Comparison of ENCODE assay signal across 19 cellular contexts in the genomic region with DNA sequence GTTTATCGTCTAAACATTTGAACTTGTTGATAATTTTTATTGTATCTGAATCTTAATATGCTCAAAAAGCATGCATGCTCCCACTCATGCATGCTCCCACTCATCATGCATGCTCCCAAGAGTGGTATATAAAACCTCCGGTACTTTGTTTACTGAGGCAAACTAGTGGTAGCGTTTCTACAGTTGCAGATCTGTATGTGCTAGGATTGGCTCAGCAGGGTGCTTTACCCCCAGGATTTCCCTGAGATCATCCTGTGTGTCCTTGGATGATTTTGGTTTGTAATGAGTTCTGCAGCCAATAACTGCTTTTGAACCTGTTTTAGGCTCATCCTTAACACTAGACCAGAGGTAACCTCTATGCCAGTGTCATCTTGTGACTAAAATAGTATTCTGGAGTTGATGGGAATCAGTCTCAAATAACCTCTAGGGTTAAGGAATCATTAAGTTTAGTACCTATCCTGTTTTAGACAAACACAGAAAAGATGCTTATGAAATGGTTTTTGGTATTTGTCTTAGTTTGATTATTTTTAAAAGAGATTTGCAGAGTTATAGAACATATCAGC. TPM values are rescaled to one million over a fixed set of nuclear protein-coding genes. Genes with fewer than 3 reads are reported as not detected.
DNase-seq lines count a peak whose midpoint lies in the region; ATAC-seq, FAIRE-seq and TF ChIP-seq lines count a peak whose summit lies in the region.
"Had no signal": no experiment of that assay in that cellular context is flagged by ENCODE, and none has a peak within 500 bp of the region (broad histone marks: within the 10 kb centered on the region; RNA-seq: fewer than 3 reads in every experiment).

No MANE protein-coding gene starts in this region.

- no peaks in the 10 kb centered on the region for H3K27me3 ChIP-seq in CD4-positive, CD25-positive, alpha-beta regulatory T cell (ENCODE audit: control insufficient read depth, insufficient read depth, low read length)
- H3K27me3 ChIP-seq in endocrine pancreas (ENCODE audit: control insufficient read depth, insufficient read depth, low read length) (no peaks in the 10 kb centered on the region), upper lobe of left lung (no peaks in the 10 kb centered on the region)
- H3K27me3 ChIP-seq in naive thymus-derived CD4-positive, alpha-beta T cell (ENCODE audit: control insufficient read depth in 2 of 2, insufficient read depth in 2 of 2, low read length in 2 of 2) = no peaks in the 10 kb centered on the region
- H3K27me3 ChIP-seq: adrenal gland, breast epithelium had no signal

- peak overlapping the region; percentile 28 for H3K4me3 ChIP-seq in CD4-positive, CD25-positive, alpha-beta regulatory T cell (ENCODE audit: low read depth, low read length)
- H3K4me3 ChIP-seq in endocrine pancreas (ENCODE audit: control insufficient read depth, insufficient read depth, low read length) (peak overlapping the region; percentile 7), upper lobe of left lung (no peak overlapping the region)
- no peak overlapping the region for H3K4me3 ChIP-seq in naive thymus-derived CD4-positive, alpha-beta T cell (ENCODE audit: low read length)
- H3K4me3 ChIP-seq: adrenal gland, breast epithelium had no signal

- peaks cover 17% of the 10 kb centered on the region for H3K4me1 ChIP-seq in CD4-positive, CD25-positive, alpha-beta regulatory T cell (ENCODE audit: control insufficient read depth, insufficient read depth, low read length, poor library complexity, severe bottlenecking)
- H3K4me1 ChIP-seq in endocrine pancreas (ENCODE audit: control insufficient read depth, insufficient read depth, low read length) (peaks cover 25% of the 10 kb centered on the region), upper lobe of left lung (peaks cover 4 to 14% (median 9%) of the 10 kb centered on the region in 4 donors)
- peaks cover 2 to 8% of the 10 kb centered on the region in 2 donors for H3K4me1 ChIP-seq in naive thymus-derived CD4-positive, alpha-beta T cell (ENCODE audit: control insufficient read depth in 2 of 2, insufficient read depth in 2 of 2, low read length in 2 of 2)
- H3K4me1 ChIP-seq: adrenal gland, breast epithelium had no signal

- TF ChIP-seq POLR2A in GM12891 (IDR thresholded peaks at IDR 0.05; ENCODE audit: low read depth, low read length) = no peak
- no peak for TF ChIP-seq POLR2A in upper lobe of left lung (IDR thresholded peaks at IDR 0.05)

- POLR2A ChIA-PET in RWPE1 (lab: Yijun Ruan, JAX; ENCODE audit: low non-redundant PET) = no interaction called here
- POLR2A ChIA-PET in naive thymus-derived CD4-positive, alpha-beta T cell (lab: Charles Lee) = no interaction called here

- H3K4me3 Mint-ChIP-seq in CD4-positive, CD25-positive, alpha-beta regulatory T cell = peak overlapping the region in 1 of 4 donors; percentile 43
- H3K4me3 Mint-ChIP-seq in naive thymus-derived CD4-positive, alpha-beta T cell = no peak overlapping the region
- H3K4me3 Mint-ChIP-seq: nephron progenitor cell had no signal

- H3K9ac ChIP-seq in endocrine pancreas (ENCODE audit: control insufficient read depth, insufficient read depth, low read length) = no peak overlapping the region

- H3K4me1 Mint-ChIP-seq in CD4-positive, CD25-positive, alpha-beta regulatory T cell = peaks cover 32 to 54% (median 44%) of the 10 kb centered on the region in 4 donors
- H3K4me1 Mint-ChIP-seq in naive thymus-derived CD4-positive, alpha-beta T cell = peaks cover 11 to 24% (median 20%) of the 10 kb centered on the region in 7 donors

- peak; percentile 65 for FAIRE-seq in GM12891 (lab: Jason Lieb, UNC)

- H3K36me3 ChIP-seq in CD4-positive, CD25-positive, alpha-beta regulatory T cell (ENCODE audit: control insufficient read depth, insufficient read depth, low read length) = no peaks in the 10 kb centered on the region
- no peaks in the 10 kb centered on the region for H3K36me3 ChIP-seq in endocrine pancreas (ENCODE audit: control insufficient read depth, insufficient read depth, low read length)
- no peaks in the 10 kb centered on the region for H3K36me3 ChIP-seq in upper lobe of left lung
- H3K36me3 ChIP-seq in naive thymus-derived CD4-positive, alpha-beta T cell (ENCODE audit: control insufficient read depth in 2 of 3, insufficient read depth in 3 of 3, low read length in 3 of 3) = no peaks in the 10 kb centered on the region
- H3K36me3 ChIP-seq: adrenal gland, breast epithelium had no signal

- TF ChIP-seq CTCF in RWPE1 (conservative IDR thresholded peaks at IDR 0.05; ENCODE audit: low read depth) (no peak), upper lobe of left lung (IDR thresholded peaks at IDR 0.05) (no peak)

- CTCF ChIA-PET in RWPE1 (lab: Yijun Ruan, JAX) = interaction anchor here (1.1 kb wide), 1 partner anchor 65 kb away, joined by 4 read pairs; no protein-coding TSS in a partner anchor
- CTCF ChIA-PET in naive thymus-derived CD4-positive, alpha-beta T cell (lab: Charles Lee) = no interaction called here

- WGBS in upper lobe of left lung, 2 donors = 74 to 82% methylated on average over 3 of the region's 3 CpGs

- TF ChIP-seq EP300 in upper lobe of left lung (IDR thresholded peaks at IDR 0.05) = no peak

- H3K9me3 ChIP-seq in CD4-positive, CD25-positive, alpha-beta regulatory T cell (ENCODE audit: control insufficient read depth in 2 of 2, low read length in 2 of 2) = no peaks in the 10 kb centered on the region
- H3K9me3 ChIP-seq in endocrine pancreas (ENCODE audit: control insufficient read depth, low read length) (no peaks in the 10 kb centered on the region), upper lobe of left lung (no peaks in the 10 kb centered on the region)
- no peaks in the 10 kb centered on the region for H3K9me3 ChIP-seq in naive thymus-derived CD4-positive, alpha-beta T cell (ENCODE audit: control insufficient read depth in 2 of 3, low read length in 3 of 3)
- H3K9me3 ChIP-seq: adrenal gland, breast epithelium had no signal

- no peak for DNase-seq in CD4-positive, CD25-positive, alpha-beta regulatory T cell
- DNase-seq in GM12891 (ENCODE audit: insufficient read length, low spot score) = no peak
- DNase-seq in NCI-H526 treated with DMSO at 0.1 percent for 48 hours (lab: John Stamatoyannopoulos, UW) = peak; percentile 86
- no peak for DNase-seq in RWPE1 (ENCODE audit: low spot score)
- DNase-seq in effector CD8-positive, alpha-beta T cell (lab: John Stamatoyannopoulos, UW) = no peak
- no peak for DNase-seq in upper lobe of left lung
- DNase-seq in naive thymus-derived CD4-positive, alpha-beta T cell = no peak
- DNase-seq: activated CD4-positive, alpha-beta T cell treated with anti-CD3 and anti-CD28 coated beads, Interleukin-2, amount 50 U/mL, for 48 hours; activated gamma-delta T cell treated with Interleukin-2 at 50 U/mL for 16 hours; adrenal gland; COR-L47; cortex of kidney; NCI-H2029 treated with DMSO at 0.1 percent for 48 hours; nephron progenitor cell; small intestine; stimulated activated CD4-positive, alpha-beta T cell treated with anti-CD3 and anti-CD28 coated beads, Interleukin-4, amount 100 ng/mL, for 1 hour had no signal

- no peaks in the 10 kb centered on the region for H3K9me3 Mint-ChIP-seq in CD4-positive, CD25-positive, alpha-beta regulatory T cell
- peaks cover 0 to 2% (median 0%) of the 10 kb centered on the region in 11 donors for H3K9me3 Mint-ChIP-seq in naive thymus-derived CD4-positive, alpha-beta T cell

- intact Hi-C loops in naive thymus-derived CD4-positive, alpha-beta T cell (cut with micrococcal nuclease) = no loop called here

- ATAC-seq in CD4-positive, CD25-positive, alpha-beta regulatory T cell (ENCODE audit: low read depth in 2 of 2) = no peak
- ATAC-seq in upper lobe of left lung (ENCODE audit: low FRiP score in 2 of 2) = no peak
- ATAC-seq in naive thymus-derived CD4-positive, alpha-beta T cell = no peak
- ATAC-seq: Panc1 had no signal

- peaks cover 19% of the 10 kb centered on the region for H3K36me3 Mint-ChIP-seq in CD4-positive, CD25-positive, alpha-beta regulatory T cell
- peaks cover 0 to 26% (median 9%) of the 10 kb centered on the region in 5 donors for H3K36me3 Mint-ChIP-seq in naive thymus-derived CD4-positive, alpha-beta T cell

- no peak overlapping the region for H3K27ac Mint-ChIP-seq in CD4-positive, CD25-positive, alpha-beta regulatory T cell
- no peak overlapping the region for H3K27ac Mint-ChIP-seq in naive thymus-derived CD4-positive, alpha-beta T cell
- H3K27ac Mint-ChIP-seq: nephron progenitor cell had no signal

- no peaks in the 10 kb centered on the region for H3K27me3 Mint-ChIP-seq in CD4-positive, CD25-positive, alpha-beta regulatory T cell
- H3K27me3 Mint-ChIP-seq in naive thymus-derived CD4-positive, alpha-beta T cell = no peaks in the 10 kb centered on the region

- H3K27ac ChIP-seq in CD4-positive, CD25-positive, alpha-beta regulatory T cell (ENCODE audit: insufficient read depth, low read length, poor library complexity, severe bottlenecking) = no peak overlapping the region
- H3K27ac ChIP-seq in RWPE1 (no peak overlapping the region), upper lobe of left lung (no peak overlapping the region)
- H3K27ac ChIP-seq in naive thymus-derived CD4-positive, alpha-beta T cell (ENCODE audit: low read depth, low read length) = no peak overlapping the region
- H3K27ac ChIP-seq: adrenal gland, breast epithelium had no signal

TF ChIP-seq in GM12891, 5 proteins besides CTCF, POLR2A, EP300 and RAD21:
- TF ChIP-seq POLR2AphosphoS5 (IDR thresholded peaks at IDR 0.05; ENCODE audit: low read depth, low read length) = no peak
- no peak for TF ChIP-seq SPI1 (IDR thresholded peaks at IDR 0.05; ENCODE audit: low read depth, low read length)
- no peak for TF ChIP-seq POU2F2 (IDR thresholded peaks at IDR 0.05; ENCODE audit: low read depth, low read length)
- TF ChIP-seq TAF1 (IDR thresholded peaks at IDR 0.05; ENCODE audit: low read depth, low read length) = no peak
- TF ChIP-seq PAX5 (IDR thresholded peaks at IDR 0.05; ENCODE audit: insufficient read depth, low read length, severe bottlenecking) = no peak

RNA-seq across cellular contexts. Expression of gene PHTF2, which starts 40.4 kb away (rescaled TPM):
- 77.9 TPM for total RNA-seq in CD4-positive, CD25-positive, alpha-beta regulatory T cell
- polyA plus RNA-seq in CD4-positive, CD25-positive, alpha-beta regulatory T cell = 10 to 100 TPM; 25.0 to 32.3 (median 28.7) TPM
- 10.7 TPM for polyA plus RNA-seq in GM12891 (2012; ENCODE audit: low read depth, missing spikeins)
- 10 to 100 TPM in 5 of 6 donors, 1 to 10 TPM in 1; 7.0 to 25.2 (median 14.7) TPM for total RNA-seq in upper lobe of left lung
- 10 to 100 TPM; 17.6 to 42.1 (median 22.4) TPM for total RNA-seq in naive thymus-derived CD4-positive, alpha-beta T cell
- 1 to 10 TPM; 5.9 to 8.3 TPM for polyA plus RNA-seq in naive thymus-derived CD4-positive, alpha-beta T cell

RNA-seq across cellular contexts. Expression of gene TMEM60, which starts 40.8 kb away (rescaled TPM):
- total RNA-seq in CD4-positive, CD25-positive, alpha-beta regulatory T cell = 5.2 TPM
- 10 to 100 TPM; 32.3 to 76.0 (median 55.9) TPM for polyA plus RNA-seq in CD4-positive, CD25-positive, alpha-beta regulatory T cell
- 18.2 TPM for polyA plus RNA-seq in GM12891 (2012; ENCODE audit: low read depth, missing spikeins)
- 10 to 100 TPM in 4 of 6 donors, 1 to 10 TPM in 1, not detected in 1; 8.7 to 19.7 (median 19.1) TPM for total RNA-seq in upper lobe of left lung
- total RNA-seq in naive thymus-derived CD4-positive, alpha-beta T cell = 10 to 100 TPM in 3 of 5 experiments, 1 to 10 TPM in 2; 3.7 to 16.9 (median 12.0) TPM
- 10 to 100 TPM in 1 of 2 donors, 1 to 10 TPM in 1; 9.7 to 22.8 TPM for polyA plus RNA-seq in naive thymus-derived CD4-positive, alpha-beta T cell

Comparison
In these comparisons a context has a peak if more than half of its experiments do, and no peak if none do; other contexts are left out.
1. H3K4me3 ChIP-seq: peak in CD4-positive, CD25-positive, alpha-beta regulatory T cell (single experiment) and endocrine pancreas (single experiment); none in upper lobe of left lung (0 of 4) and naive thymus-derived CD4-positive, alpha-beta T cell (single experiment).